9 cellular contexts compared by ENCODE assay signal in the genomic region with DNA sequence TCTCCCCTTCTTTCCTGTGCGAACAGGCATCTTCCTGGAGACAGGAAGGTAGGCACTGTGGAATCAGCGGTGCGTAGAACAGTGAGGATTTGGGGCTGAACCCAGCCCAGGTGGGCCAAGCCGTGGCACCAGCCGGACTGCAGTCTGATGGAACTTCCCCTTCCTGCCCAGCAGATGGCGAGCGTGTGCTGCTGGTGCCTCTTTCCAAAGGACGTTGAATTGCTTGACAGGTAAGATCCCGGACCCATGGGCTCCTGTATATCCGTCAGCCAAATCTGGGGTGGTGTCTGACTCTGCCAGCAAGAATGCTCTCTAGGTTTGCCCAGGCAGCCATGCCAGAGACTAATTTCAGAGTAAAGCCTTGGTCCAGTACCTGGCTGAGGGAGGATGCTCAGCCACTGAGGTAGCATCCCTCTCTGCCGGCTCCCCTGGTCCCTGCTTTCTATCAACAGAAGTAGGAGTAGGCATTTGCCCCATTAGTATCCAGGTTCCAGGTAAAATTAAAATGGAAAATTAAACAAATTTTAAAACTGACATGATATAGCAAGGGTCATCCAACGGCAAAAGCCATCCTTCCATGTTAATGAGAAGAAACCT. TPM values are rescaled to one million over a fixed set of nuclear protein-coding genes. Genes with fewer than 3 reads are reported as not detected.
DNase-seq lines count a peak whose midpoint lies in the region; ATAC-seq, FAIRE-seq and TF ChIP-seq lines count a peak whose summit lies in the region.
"Had no signal": no experiment of that assay in that cellular context is flagged by ENCODE, and none has a peak within 500 bp of the region (broad histone marks: within the 10 kb centered on the region; RNA-seq: fewer than 3 reads in every experiment).

No MANE protein-coding gene starts in this region.

- H3K4me1 ChIP-seq in kidney (ENCODE audit: control insufficient read depth in 1 of 2, insufficient read depth in 1 of 2, low read depth in 1 of 2, low read length in 2 of 2): no peaks in the 10 kb centered on the region

- H3K27me3 ChIP-seq in brain microvascular endothelial cell (replicated peaks): no peaks in the 10 kb centered on the region

- H3K27ac ChIP-seq in brain microvascular endothelial cell: no peak overlapping the region
- no peak overlapping the region for H3K27ac ChIP-seq in kidney (ENCODE audit: low read depth in 2 of 2, low read length in 2 of 2)
- H3K27ac ChIP-seq: neutrophil had no signal

- DNase-seq in EL (peak; percentile 42), HuH-7 (ENCODE audit: low spot score) (peak; percentile 70), RPMI8226 (peak; percentile 65), brain microvascular endothelial cell (no peak), kidney (no peak), mucosa of gallbladder (ENCODE audit: low spot score) (no peak)
- peak; percentile 39 for DNase-seq in stimulated activated naive CD8-positive, alpha-beta T cell treated with anti-CD3 and anti-CD28 coated beads, Interleukin-15, Interleukin-2, amounts not matched to agents 100 U/mL and 50 U/mL, for 24 hours
- DNase-seq in central memory CD4-positive, alpha-beta T cell: no peak

- peak; percentile 45 for ATAC-seq in stimulated activated naive CD8-positive, alpha-beta T cell treated with anti-CD3 and anti-CD28 coated beads, Interleukin-15, Interleukin-2, amounts not matched to agents 100 U/mL and 50 U/mL, for 24 hours

- H3K36me3 ChIP-seq in brain microvascular endothelial cell (replicated peaks) (no peaks in the 10 kb centered on the region), kidney (ENCODE audit: control insufficient read depth in 1 of 2, insufficient read depth in 2 of 2, low read length in 2 of 2) (no peaks in the 10 kb centered on the region)
- H3K36me3 ChIP-seq: neutrophil had no signal

- no peaks in the 10 kb centered on the region for H3K9me3 ChIP-seq in kidney (ENCODE audit: control insufficient read depth in 1 of 2, low read length in 2 of 2)
- H3K9me3 ChIP-seq: neutrophil had no signal

- intact Hi-C loops in kidney (cut with DNase I): loop anchor here (2.0 kb wide), 1 partner anchor 60 kb away; no protein-coding TSS in a partner anchor

- no peak for FAIRE-seq in kidney (lab: Jason Lieb, UNC)

- H3K9ac ChIP-seq in kidney (ENCODE audit: low read length in 2 of 2): peak overlapping the region in 1 of 2 donors; percentile 41

- in situ Hi-C loops in brain microvascular endothelial cell (cut with HindIII; ENCODE audit: low pct_ligation_motif_present, low sequenced_read_pairs): no loop called here

- H3K4me3 ChIP-seq in brain microvascular endothelial cell (ENCODE audit: low read depth, low read length): no peak overlapping the region
- no peak overlapping the region for H3K4me3 ChIP-seq in kidney (ENCODE audit: low read length in 2 of 2)

- TF ChIP-seq CTCF in brain microvascular endothelial cell (IDR thresholded peaks at IDR 0.05; ENCODE audit: low read depth, low read length, missing control alignments): peak; percentile 93
- TF ChIP-seq CTCF in kidney (IDR thresholded peaks at IDR 0.05; ENCODE audit: borderline replicate concordance, extremely low read depth, insufficient read depth): peak; percentile 87

RNA-seq across cellular contexts. Expression of a gene that starts 21.1 kb away (rescaled TPM):
- 2.9 TPM for total RNA-seq in kidney
- polyA plus RNA-seq in kidney (ENCODE audit: insufficient read depth, low read depth, low replicate concordance): 1.8 TPM
- 1.4 TPM for total RNA-seq in mucosa of gallbladder

Comparison
In these comparisons a context has a peak if more than half of its experiments do, and no peak if none do; other contexts are left out.
1. DNase-seq: peak in EL (single experiment), HuH-7 (single experiment), RPMI8226 (single experiment) and stimulated activated naive CD8-positive, alpha-beta T cell treated with anti-CD3 and anti-CD28 coated beads, Interleukin-15, Interleukin-2, amounts not matched to agents 100 U/mL and 50 U/mL, for 24 hours (single experiment); none in brain microvascular endothelial cell (single experiment), kidney (single experiment), mucosa of gallbladder (single experiment) and central memory CD4-positive, alpha-beta T cell (single experiment).